ENCODE assay signal across 8 cellular contexts in the genomic region with DNA sequence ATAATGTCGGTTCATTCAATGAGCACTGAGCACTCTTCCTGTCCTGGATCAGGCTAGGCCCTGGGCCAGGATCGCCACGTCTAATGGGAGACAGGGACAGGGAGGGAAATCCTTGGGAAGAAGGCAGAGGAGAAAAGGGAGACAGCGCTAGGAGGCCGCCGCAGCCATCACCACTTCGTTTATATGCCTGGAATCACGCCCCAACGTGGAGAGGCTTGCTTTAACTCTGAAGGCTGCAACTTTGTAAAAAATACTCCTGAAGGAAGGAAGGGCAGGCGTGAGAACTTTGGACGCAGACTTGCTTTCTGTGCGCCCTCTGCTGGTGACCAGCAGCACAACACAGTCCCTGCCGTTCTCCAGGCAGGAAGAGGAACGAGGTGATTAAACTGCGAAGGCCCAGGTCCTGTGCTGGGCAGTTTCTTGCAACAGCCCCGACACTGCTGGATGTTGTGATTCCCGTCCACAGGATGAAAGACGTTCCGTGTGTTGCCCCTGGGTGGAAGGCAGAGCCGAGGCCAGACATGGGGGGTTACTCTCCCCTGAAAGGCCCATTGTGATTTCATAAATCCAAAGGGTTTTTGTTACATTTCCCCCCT. TPM values are rescaled to one million over a fixed set of nuclear protein-coding genes. Genes with fewer than 3 reads are reported as not detected.
DNase-seq lines count a peak whose midpoint lies in the region; ATAC-seq and TF ChIP-seq lines count a peak whose summit lies in the region.

No MANE protein-coding gene starts in this region.

- intact Hi-C loops in Caco-2 (cut with micrococcal nuclease; ENCODE audit: unreplicated experiment) = loop anchor here (1.0 to 5.0 kb wide), 3 partner anchors 21 to 166 kb away; no protein-coding TSS in a partner anchor
- intact Hi-C loops in IMR-90 (cut with micrococcal nuclease) = loop anchor here (1.0 to 5.0 kb wide), 3 partner anchors 118 to 333 kb away; no protein-coding TSS in a partner anchor
- intact Hi-C loops in Panc1 (cut with micrococcal nuclease; ENCODE audit: unreplicated experiment) = loop anchor here (1.0 kb wide), 1 partner anchor 166 kb away; no protein-coding TSS in a partner anchor

- H3K27ac Mint-ChIP-seq in Caco-2 (ENCODE audit: unreplicated experiment) = peak overlapping the region; percentile 68
- peak overlapping the region in 3 of 6 donors; percentile 55 to 73 (median 70) for H3K27ac Mint-ChIP-seq in naive B cell

- no peak overlapping the region for H2BK5ac ChIP-seq in IMR-90 (ENCODE audit: low read depth, low read length, poor library complexity, severe bottlenecking)

- peak overlapping the region; percentile 71; the same call in 1 of the 2 replicates for H3K23ac ChIP-seq in IMR-90 (ENCODE audit: low read depth, low read length)

- H3K27me3 ChIP-seq in Caco-2 (replicated peaks; ENCODE audit: control insufficient read depth, insufficient read depth, low read length) (no peaks in the 10 kb centered on the region), IMR-90 (ENCODE audit: control insufficient read depth, insufficient read depth, low read length) (no peaks in the 10 kb centered on the region), Panc1 (ENCODE audit: control insufficient read depth, insufficient read depth, low read length) (no peaks in the 10 kb centered on the region)

- H3K9me1 ChIP-seq in IMR-90 (ENCODE audit: insufficient read depth, low read length) = no peaks in the 10 kb centered on the region

- TF ChIP-seq POLR2A in IMR-90 (IDR thresholded peaks at IDR 0.05; ENCODE audit: low read depth, low read length) = 0 out of 2 replicates have a peak, but pooled peaks have one; percentile 35

- peak overlapping the region; percentile 9 for H3K9ac ChIP-seq in IMR-90 (ENCODE audit: low read depth, low read length)

- peak; percentile 88 for TF ChIP-seq RAD21 in IMR-90 (IDR thresholded peaks at IDR 0.05; ENCODE audit: low read length)

- POLR2A ChIA-PET in Caco-2 (lab: Charles Lee) (no interaction called here), IMR-90 (lab: Charles Lee; ENCODE audit: unreplicated experiment) (no interaction called here), Panc1 (lab: Charles Lee) (no interaction called here)

- H3K9me3 Mint-ChIP-seq in Caco-2 (ENCODE audit: unreplicated experiment) = no peaks in the 10 kb centered on the region
- H3K9me3 Mint-ChIP-seq in activated T-cell treated with anti-CD3 and anti-CD28 coated beads, Interleukin-2, amount 50 U/mL, for 4 hours = no peaks in the 10 kb centered on the region
- H3K9me3 Mint-ChIP-seq in naive B cell = peaks cover 0 to 2% (median 0%) of the 10 kb centered on the region in 7 donors

- H2AFZ ChIP-seq in IMR-90 (replicated peaks; ENCODE audit: low read length, poor library complexity) = peak overlapping the region; percentile 97

- peak overlapping the region; percentile 89 for H2BK120ac ChIP-seq in IMR-90 (ENCODE audit: low read depth, low read length)

- peak overlapping the region; percentile 57; the same call in 2 of the 3 replicates for H2BK15ac ChIP-seq in IMR-90 (ENCODE audit: low read depth, low read length)

- BruUV-seq in Caco-2 (replicated peaks; lab: Mats Ljungman, UMichigan) (no TSS peak), IMR-90 (replicated peaks; lab: Mats Ljungman, UMichigan) (no TSS peak), Panc1 (replicated peaks; lab: Mats Ljungman, UMichigan) (no TSS peak)

- peak overlapping the region; percentile 17; the same call in 1 of the 2 replicates for H3K56ac ChIP-seq in IMR-90 (ENCODE audit: extremely low read depth, insufficient read depth, low read length)

- no peaks in the 10 kb centered on the region for H3K27me3 Mint-ChIP-seq in Caco-2 (ENCODE audit: insufficient read depth, unreplicated experiment)
- H3K27me3 Mint-ChIP-seq in activated T-cell treated with anti-CD3 and anti-CD28 coated beads, Interleukin-2, amount 50 U/mL, for 4 hours (ENCODE audit: low read depth) = no peaks in the 10 kb centered on the region
- peaks cover 3 to 17% (median 5%) of the 10 kb centered on the region in 3 donors for H3K27me3 Mint-ChIP-seq in naive B cell

- no peaks in the 10 kb centered on the region for H3K79me1 ChIP-seq in IMR-90 (ENCODE audit: low read depth in 1 of 2, low read length in 2 of 2)

- peaks cover 28% of the 10 kb centered on the region for H3K4me1 ChIP-seq in Caco-2
- 0 out of 2 replicates have a peak, but pooled peaks cover 2% of the 10 kb centered on the region for H3K4me1 ChIP-seq in IMR-90 (ENCODE audit: control insufficient read depth, insufficient read depth, low read length)
- H3K4me1 ChIP-seq in Panc1 (ENCODE audit: control insufficient read depth, insufficient read depth, low read length) = no peaks in the 10 kb centered on the region

- H2AK5ac ChIP-seq in IMR-90 (ENCODE audit: low read depth, low read length) = peak overlapping the region; percentile 70

- peak overlapping the region; percentile 73; the same call in 1 of the 2 replicates for H4K5ac ChIP-seq in IMR-90 (ENCODE audit: low read depth, low read length)

- H3K9me3 ChIP-seq in Caco-2 = 0 out of 2 replicates have a peak, but pooled peaks cover 2% of the 10 kb centered on the region
- H3K9me3 ChIP-seq in IMR-90 (ENCODE audit: control insufficient read depth, insufficient read depth, low read length) = no peaks in the 10 kb centered on the region
- no peaks in the 10 kb centered on the region for H3K9me3 ChIP-seq in Panc1 (ENCODE audit: control insufficient read depth, insufficient read depth, low read depth, low read length)

- H3K14ac ChIP-seq in IMR-90 (replicated peaks; ENCODE audit: low read depth, low read length) = peak overlapping the region; percentile 84

- H4K8ac ChIP-seq in IMR-90 (ENCODE audit: low read depth in 2 of 2, low read length in 2 of 2) = peak overlapping the region; percentile 8 to 95; a peak in 3 of 4 replicates

- peak overlapping the region; percentile 95 for H2AK9ac ChIP-seq in IMR-90 (replicated peaks; ENCODE audit: low read depth, low read length, poor library complexity)

- H3K27ac ChIP-seq in IMR-90 (ENCODE audit: insufficient read depth, low read length) (peak overlapping the region; percentile 8; the same call in 1 of the 2 replicates), Panc1 (ENCODE audit: low read length) (no peak overlapping the region)

- peaks cover 13% of the 10 kb centered on the region for H3K4me1 Mint-ChIP-seq in Caco-2 (ENCODE audit: low read depth, unreplicated experiment)
- peaks cover 13% of the 10 kb centered on the region for H3K4me1 Mint-ChIP-seq in activated T-cell treated with anti-CD3 and anti-CD28 coated beads, Interleukin-2, amount 50 U/mL, for 4 hours (ENCODE audit: low read depth)
- H3K4me1 Mint-ChIP-seq in naive B cell = peaks cover 9 to 21% (median 10%) of the 10 kb centered on the region in 3 donors

- in situ Hi-C loops in IMR-90 (cut with MboI; ENCODE audit: low sequenced_read_pairs) (no loop called here), Panc1 (cut with HindIII; ENCODE audit: low pct_unique_long_range_greater_than_20kb, low sequenced_read_pairs) (no loop called here)

- peak overlapping the region; percentile 89 for H3K4ac ChIP-seq in IMR-90 (ENCODE audit: low read depth, low read length)

- WGBS in IMR-90 (ENCODE audit: extremely low coverage in 2 of 2, insufficient read length in 1 of 2), 2 experiments = 41% methylated on average over 5 of the region's 20 CpGs; no CpG with 5 or more reads in 1 of the 2 experiments

- H4K20me1 ChIP-seq in IMR-90 (ENCODE audit: insufficient read depth, low read length) = no peaks in the 10 kb centered on the region

- H3K4me2 ChIP-seq in IMR-90 (ENCODE audit: low read depth, low read length) = no peak overlapping the region

- H3K4me3 ChIP-seq in Caco-2 (ENCODE audit: low read depth, low read length) (no peak overlapping the region), IMR-90 (ENCODE audit: insufficient read depth, low read depth, low read length) (no peak overlapping the region), Panc1 (ENCODE audit: low read depth in 2 of 2, low read length in 2 of 2) (no peak overlapping the region)

- H3K4me3 Mint-ChIP-seq in Caco-2 (ENCODE audit: unreplicated experiment) = peak overlapping the region; percentile 22
- no peak overlapping the region for H3K4me3 Mint-ChIP-seq in activated T-cell treated with anti-CD3 and anti-CD28 coated beads, Interleukin-2, amount 50 U/mL, for 4 hours
- H3K4me3 Mint-ChIP-seq in naive B cell = peak overlapping the region in 3 of 8 donors; percentile 10 to 75 (median 12)

- peaks cover 24% of the 10 kb centered on the region for H3K36me3 Mint-ChIP-seq in Caco-2 (ENCODE audit: insufficient read depth, unreplicated experiment)
- H3K36me3 Mint-ChIP-seq in activated T-cell treated with anti-CD3 and anti-CD28 coated beads, Interleukin-2, amount 50 U/mL, for 4 hours (ENCODE audit: insufficient read depth) = no peaks in the 10 kb centered on the region
- H3K36me3 Mint-ChIP-seq in naive B cell = no peaks in the 10 kb centered on the region

- CTCF ChIA-PET in Caco-2 (lab: Charles Lee) = interaction anchor here (0.7 kb wide), 1 partner anchor 101 kb away, joined by 5 read pairs; no protein-coding TSS in a partner anchor
- CTCF ChIA-PET in IMR-90 (lab: Yijun Ruan, JAX) = no interaction called here
- CTCF ChIA-PET in Panc1 (lab: Charles Lee) = no interaction called here

- H3K18ac ChIP-seq in IMR-90 (ENCODE audit: low read depth, low read length) = no peak overlapping the region; the same call in 1 of the 2 replicates

- dilution Hi-C loops in IMR-90 (cut with HindIII; ENCODE audit: low sequenced_read_pairs, unreplicated experiment) = no loop called here

- DNase-seq in Caco-2 (peak; percentile 89 to 92), IMR-90 (peak; percentile 90), Panc1 (ENCODE audit: low read depth, low spot score) (peak; percentile 67), fibroblast of gingiva (ENCODE audit: low read depth) (peak; percentile 87), naive B cell (peak; percentile 74)
- DNase-seq in activated T-cell treated with anti-CD3 and anti-CD28 coated beads, Interleukin-2, amount 50 U/mL, for 4 hours = peak; percentile 83
- DNase-seq in stimulated activated CD8-positive, alpha-beta memory T cell treated with anti-CD3 and anti-CD28 coated beads, Interleukin-4, amount 100 ng/mL, for 48 hours = peak; percentile 88

- TF ChIP-seq CTCF in Caco-2 (IDR thresholded peaks at IDR 0.05; ENCODE audit: insufficient read depth in 1 of 2, low read depth in 1 of 2, low read length in 1 of 2, severe bottlenecking in 1 of 2, unreplicated experiment in 1 of 2) = peak; percentile 81 to 96
- peak; percentile 95 for TF ChIP-seq CTCF in IMR-90 (conservative IDR thresholded peaks at IDR 0.05; ENCODE audit: low read depth, low read length)
- TF ChIP-seq CTCF in Panc1 (IDR thresholded peaks at IDR 0.05) = peak; percentile 89

- peak overlapping the region; percentile 88 for H2BK20ac ChIP-seq in IMR-90 (ENCODE audit: low read depth, low read length)

- ATAC-seq in IMR-90 (ENCODE audit: low read depth) (peak; percentile 96), Panc1 (peak; percentile 96), naive B cell (ENCODE audit: low read depth in 2 of 2) (peak; percentile 85 to 91), GM19467 (IDR thresholded peaks at IDR 0.05; ENCODE audit: unreplicated experiment) (no peak)
- peak; percentile 76 to 93 for ATAC-seq in activated T-cell treated with anti-CD3 and anti-CD28 coated beads, Interleukin-2, amount 50 U/mL, for 4 hours

- peak overlapping the region; percentile 87 for H4K91ac ChIP-seq in IMR-90 (ENCODE audit: insufficient read depth, low read depth, low read length)

- H3K36me3 ChIP-seq in Caco-2 (ENCODE audit: control insufficient read depth, insufficient read depth, low read length) (no peaks in the 10 kb centered on the region), IMR-90 (ENCODE audit: control insufficient read depth, insufficient read depth, low read length) (no peaks in the 10 kb centered on the region), Panc1 (ENCODE audit: control insufficient read depth, insufficient read depth, low read length) (no peaks in the 10 kb centered on the region)

RNA-seq across cellular contexts. Expression of gene RIBC2, which starts 22.1 kb away (rescaled TPM):
- total RNA-seq in Caco-2 (2022) (11.5 and 14.1 TPM in 2 replicates), IMR-90 (2012; rRNA removed) (0.28 and 0.36 TPM in 2 replicates), Panc1 (2021; ENCODE audit: unreplicated experiment) (2.9 TPM)
- polyA plus RNA-seq in IMR-90 (2012; rRNA removed) (0.29 and 0.50 TPM in 2 replicates), naive B cell (ENCODE audit: low read depth in 6 of 6) (under 1 TPM in 1 of 6 donors, not detected in 5; 0.20 TPM)
- polyA plus RNA-seq in IMR-90 (2012; cell fraction: cytosol; rRNA removed) = 0.04 and 0.08 TPM in 2 replicates
- polyA plus RNA-seq in IMR-90 (2012; cell fraction: nucleus; rRNA removed; ENCODE audit: low replicate concordance) = 0.07 and 0.11 TPM in 2 replicates
- polyA plus RNA-seq in Panc1 (2012; ENCODE audit: insufficient read length) = 2.0 TPM
- 1 to 10 TPM; 1.3 to 3.7 (median 2.5) TPM for total RNA-seq in activated T-cell treated with anti-CD3 and anti-CD28 coated beads, Interleukin-2, amount 50 U/mL, for 4 hours

RNA-seq across cellular contexts. Expression of gene SMC1B, which starts 22.2 kb away (rescaled TPM):
- total RNA-seq in Caco-2 (2022) (4.6 and 5.3 TPM in 2 replicates), IMR-90 (2012; rRNA removed) (not detected in 2 replicates), Panc1 (2021; ENCODE audit: unreplicated experiment) (0.10 TPM)
- polyA plus RNA-seq in IMR-90 (2012; rRNA removed) (not detected in 2 replicates), naive B cell (ENCODE audit: low read depth in 6 of 6) (not detected)
- polyA plus RNA-seq in IMR-90 (2012; cell fraction: cytosol; rRNA removed) = not detected in 2 replicates
- not detected in 2 replicates for polyA plus RNA-seq in IMR-90 (2012; cell fraction: nucleus; rRNA removed; ENCODE audit: low replicate concordance)
- polyA plus RNA-seq in Panc1 (2012; ENCODE audit: insufficient read length) = 0.07 TPM
- under 1 TPM; 0.13 to 0.24 (median 0.18) TPM for total RNA-seq in activated T-cell treated with anti-CD3 and anti-CD28 coated beads, Interleukin-2, amount 50 U/mL, for 4 hours
